Comparison of ENCODE assay signal across 8 cellular contexts in genomic region chr3:182941719-182942118, GRCh38.
"Had no signal": no experiment of that assay in that cellular context is flagged by ENCODE, and none has a peak within 500 bp of the region (broad histone marks: within the 10 kb centered on the region; RNA-seq: fewer than 3 reads in every experiment).

No MANE protein-coding gene starts in this region.

- H3K27ac ChIP-seq: HL-60, KMS-11 had no signal

- ATAC-seq: HepG2 had no signal

- H3K9ac ChIP-seq: KMS-11 had no signal

- DNase-seq: IMR-90, Karpas-422, KBM-7, KG1 had no signal

- H3K4me2 ChIP-seq: KMS-11 had no signal

- FAIRE-seq: HepG2, HTR-8/SVneo had no signal
